21 cellular contexts compared by ENCODE assay signal in genomic region chr2:230060672-230061293, GRCh38. TPM values are rescaled to one million over a fixed set of nuclear protein-coding genes. Genes with fewer than 3 reads are reported as not detected.
DNase-seq lines count a peak whose midpoint lies in the region; ATAC-seq and TF ChIP-seq lines count a peak whose summit lies in the region.
"Had no signal": no experiment of that assay in that cellular context is flagged by ENCODE, and none has a peak within 500 bp of the region (broad histone marks: within the 10 kb centered on the region; RNA-seq: fewer than 3 reads in every experiment).

No MANE protein-coding gene starts in this region.

- in situ Hi-C loops in KBM-7 (cut with MboI; ENCODE audit: low pct_unique_long_range_greater_than_20kb, low sequenced_read_pairs): no loop called here

- H3K36me3 Mint-ChIP-seq in activated naive CD4-positive, alpha-beta T cell treated with anti-CD3 and anti-CD28 coated beads, Interleukin-2, amount 50 U/mL, for 72 hours: peaks cover 0 to 18% of the 10 kb centered on the region in 2 donors

- H3K4me1 ChIP-seq in upper lobe of right lung: no peaks in the 10 kb centered on the region
- H3K4me1 ChIP-seq: HAP-1 had no signal

- no peak for TF ChIP-seq CTCF in NB4 (IDR thresholded peaks at IDR 0.05; ENCODE audit: low read depth, low read length)
- no peak for TF ChIP-seq CTCF in upper lobe of right lung (IDR thresholded peaks at IDR 0.05)

- H3K9me3 Mint-ChIP-seq in activated naive CD4-positive, alpha-beta T cell treated with anti-CD3 and anti-CD28 coated beads, Interleukin-2, amount 50 U/mL, for 72 hours: peaks cover 0 to 14% of the 10 kb centered on the region in 2 donors

- H3K27ac Mint-ChIP-seq in activated naive CD4-positive, alpha-beta T cell treated with anti-CD3 and anti-CD28 coated beads, Interleukin-2, amount 50 U/mL, for 72 hours: peak overlapping the region; percentile 1 to 40
- H3K27ac Mint-ChIP-seq: CD4-positive, CD25-positive, alpha-beta regulatory T cell had no signal

- no peak for DNase-seq in activated naive CD4-positive, alpha-beta T cell treated with anti-CD3 and anti-CD28 coated beads, Interleukin-2, amount 50 U/mL, for 72 hours (ENCODE audit: low spot score in 2 of 2)
- DNase-seq in activated naive CD4-positive, alpha-beta T cell treated with Interleukin-2 at 50 U/mL for 16 hours: no peak
- DNase-seq in NB4 (ENCODE audit: low read depth) (peak; percentile 11), kidney glomerular epithelial cell (lab: John Stamatoyannopoulos, UW) (peak; percentile 22), GF-D8 (lab: John Stamatoyannopoulos, UW) (no peak), upper lobe of right lung (no peak), KBM-7 (no peak)
- DNase-seq: ACHN; AML-193; Calu3; CD4-positive, CD25-positive, alpha-beta regulatory T cell; DMS53; NCI-H1436; NCI-H2029; NCI-H2171 treated with DMSO at 0.1 percent for 48 hours; NCI-H446 treated with DMSO at 0.1 percent for 48 hours; NK-92 treated with Interleukin-12 subunit alpha and Interleukin-12 subunit beta, amount 100 ng/mL, for 24 hours; SHP77 had no signal

- ATAC-seq in activated naive CD4-positive, alpha-beta T cell treated with anti-CD3 and anti-CD28 coated beads, Interleukin-2, amount 50 U/mL, for 72 hours: peak; percentile 40 to 56
- ATAC-seq in upper lobe of right lung: no peak

- no peak overlapping the region for H3K27ac ChIP-seq in upper lobe of right lung
- H3K27ac ChIP-seq: HL-60 had no signal

- H3K36me3 ChIP-seq in upper lobe of right lung: no peaks in the 10 kb centered on the region

- no peaks in the 10 kb centered on the region for H3K9me3 ChIP-seq in upper lobe of right lung
- H3K9me3 ChIP-seq: HAP-1 had no signal

- H3K4me3 ChIP-seq in NB4 (ENCODE audit: low read depth, low read length) (no peak overlapping the region), upper lobe of right lung (no peak overlapping the region)
- H3K4me3 ChIP-seq: HAP-1 had no signal

- H3K27me3 ChIP-seq in upper lobe of right lung: no peaks in the 10 kb centered on the region

- intact Hi-C loops in upper lobe of right lung (cut with DNase I): no loop called here

- no peak for TF ChIP-seq POLR2A in NB4 (IDR thresholded peaks at IDR 0.05; ENCODE audit: extremely low read depth, insufficient read length)

RNA-seq across cellular contexts. Expression of gene SLC16A14, which starts 7.9 kb away (rescaled TPM):
- total RNA-seq in activated naive CD4-positive, alpha-beta T cell treated with anti-CD3 and anti-CD28 coated beads, Interleukin-2, amount 50 U/mL, for 72 hours: under 1 TPM in 1 of 2 donors, not detected in 1; 0.58 TPM
- 4.7 TPM for total RNA-seq in upper lobe of right lung
- total RNA-seq: CD4-positive, CD25-positive, alpha-beta regulatory T cell; OCI-LY7 had no signal

Comparison
In these comparisons a context has a peak if more than half of its experiments do, and no peak if none do; other contexts are left out.
1. DNase-seq: peak in NB4 (single experiment) and kidney glomerular epithelial cell (single experiment); none in activated naive CD4-positive, alpha-beta T cell treated with anti-CD3 and anti-CD28 coated beads, Interleukin-2, amount 50 U/mL, for 72 hours (0 of 2), activated naive CD4-positive, alpha-beta T cell treated with Interleukin-2 at 50 U/mL for 16 hours (single experiment), GF-D8 (single experiment), upper lobe of right lung (single experiment) and KBM-7 (single experiment).